In genomic region chr11:61814242-61814957, GRCh38 we compare ENCODE assay signal across 8 cellular contexts. TPM values are rescaled to one million over a fixed set of nuclear protein-coding genes. Genes with fewer than 3 reads are reported as not detected.
DNase-seq lines count a peak whose midpoint lies in the region; ATAC-seq, FAIRE-seq and TF ChIP-seq lines count a peak whose summit lies in the region.

No MANE protein-coding gene starts in this region.

- POLR2A ChIA-PET in GM12878 (lab: Charles Lee): interaction anchor here (0.6 to 9.9 kb wide), 16 partner anchors 8 to 456 kb away, joined by 3 to 167 read pairs (median 6); partner anchors contain the start of genes FADS2, FEN1, FTH1 and TMEM258

- BruUV-seq in GM12878 (replicated peaks; lab: Mats Ljungman, UMichigan): TSS peak; percentile 69

- H3K9ac ChIP-seq in GM12878 (ENCODE audit: control insufficient read depth, insufficient read depth, low read length) (peak overlapping the region; percentile 89), stomach smooth muscle (ENCODE audit: low read length in 2 of 2) (peak overlapping the region; percentile 86 to 88)

- H3K4me2 ChIP-seq in GM12878 (ENCODE audit: control insufficient read depth, insufficient read depth): peak overlapping the region; percentile 95

- no peaks in the 10 kb centered on the region for H4K20me1 ChIP-seq in GM12878 (ENCODE audit: control insufficient read depth, insufficient read depth)

- H3K36me3 ChIP-seq in GM12878 (ENCODE audit: control insufficient read depth in 2 of 2, insufficient read depth in 2 of 2, low read length in 1 of 2) (peaks cover 0 to 5% of the 10 kb centered on the region in 2 experiments; a peak in 2 of 4 replicates), stomach smooth muscle (ENCODE audit: control insufficient read depth in 2 of 2, insufficient read depth in 2 of 2, low read length in 2 of 2) (peaks cover 19 to 23% of the 10 kb centered on the region in 2 donors)

- peak overlapping the region; percentile 82 for H2AFZ ChIP-seq in GM12878 (ENCODE audit: control insufficient read depth, low read depth, low read length)

- intact Hi-C loops in GM12878 (cut with micrococcal nuclease; ENCODE audit: unreplicated experiment): no loop called here

- WGBS in GM12878 (ENCODE audit: insufficient coverage, insufficient replicate concordance, low lambda C conversion rate, missing lambda C conversion rate): 90% methylated on average over 16 of the region's 16 CpGs

- no peak for TF ChIP-seq RAD21 in GM12878 (IDR thresholded peaks at IDR 0.05; ENCODE audit: insufficient read depth, low read depth, low read length)

- H3K4me3 ChIP-seq in GM12878 (peak overlapping the region; percentile 81), stomach smooth muscle (ENCODE audit: low read length in 2 of 2) (peak overlapping the region; percentile 93)

- H3K27ac ChIP-seq in GM12878 (ENCODE audit: control insufficient read depth, insufficient read depth): peak overlapping the region; percentile 87
- peak overlapping the region; percentile 85 for H3K27ac ChIP-seq in stomach smooth muscle (ENCODE audit: low read length)

- ATAC-seq in GM12878 (peak; percentile 37), GM21367 (IDR thresholded peaks at IDR 0.05; ENCODE audit: unreplicated experiment) (no peak)

- no peak for TF ChIP-seq EP300 in GM12878 (IDR thresholded peaks at IDR 0.05; ENCODE audit: borderline replicate concordance in 1 of 2, control insufficient read depth in 1 of 2, low read depth in 2 of 2, low read length in 2 of 2)

- H3K9me3 ChIP-seq in GM12878 (replicated peaks; ENCODE audit: control insufficient read depth, insufficient read depth, low read length) (no peaks in the 10 kb centered on the region), stomach smooth muscle (ENCODE audit: control insufficient read depth in 2 of 2, low read length in 2 of 2) (no peaks in the 10 kb centered on the region)

- RAD21 ChIA-PET in GM12878 (lab: Charles Lee; ENCODE audit: unreplicated experiment): interaction anchor here (1.0 to 5.4 kb wide), 14 partner anchors 8 to 294 kb away, joined by 3 to 51 read pairs (median 5); partner anchors contain the start of genes FADS2, FEN1 and TMEM258

- peak; percentile 49 for DNase-seq in DMS 273 (lab: John Stamatoyannopoulos, UW; ENCODE audit: unreplicated experiment)
- DNase-seq in DMS 273 treated with DMSO at 0.1 percent for 48 hours (lab: John Stamatoyannopoulos, UW): no peak
- peak; percentile 49 for DNase-seq in NCI-H1436 (lab: John Stamatoyannopoulos, UW)
- DNase-seq in GM12878 (ENCODE audit: low read depth, low spot score): no peak
- DNase-seq in kidney tubule cell (ENCODE audit: low spot score): peak; percentile 52
- DNase-seq in H54 (ENCODE audit: insufficient read length, low spot score): no peak

- SMC1A ChIA-PET in GM12878 (lab: Charles Lee; ENCODE audit: uncharacterized antibody, unreplicated experiment): interaction anchor here (0.9 to 5.1 kb wide), 10 partner anchors 9 to 268 kb away, joined by 3 to 67 read pairs (median 8); partner anchors contain the start of gene FADS2

- no peak for TF ChIP-seq CTCF in GM12878 (IDR thresholded peaks at IDR 0.05 in 2 of 3, conservative IDR thresholded peaks at IDR 0.05 in 1 of 3; ENCODE audit: control insufficient read depth in 2 of 3, extremely low read depth in 1 of 3, insufficient read depth in 1 of 3, low read depth in 3 of 3, low read length in 3 of 3)

- in situ Hi-C loops in GM12878 (cut with MboI): no loop called here

- CTCF ChIA-PET in GM12878 (lab: Yijun Ruan, JAX): interaction anchor here (1.0 to 10.8 kb wide), 16 partner anchors 10 to 293 kb away, joined by 3 to 141 read pairs (median 6); partner anchors contain the start of gene FADS2

- no peak for TF ChIP-seq POLR2A in GM12878 (IDR thresholded peaks at IDR 0.05; ENCODE audit: low read depth, low read length)
- no peak for TF ChIP-seq POLR2A in H54 (IDR thresholded peaks at IDR 0.05; ENCODE audit: low read depth, low read length)

- H3K79me2 ChIP-seq in GM12878 (ENCODE audit: control insufficient read depth, insufficient read depth, low read length): peaks cover 21% of the 10 kb centered on the region

- H3K4me1 ChIP-seq in GM12878 (ENCODE audit: control insufficient read depth, insufficient read depth, low read length): peaks cover 3% of the 10 kb centered on the region; the same call in 1 of the 2 replicates
- peaks cover 19% of the 10 kb centered on the region for H3K4me1 ChIP-seq in stomach smooth muscle (ENCODE audit: control insufficient read depth, insufficient read depth, low read length)

- FAIRE-seq in GM12878 (lab: Jason Lieb, UNC) (no peak), H54 (lab: Jason Lieb, UNC) (no peak)

- H3K27me3 ChIP-seq in GM12878 (replicated peaks in 1 of 2; ENCODE audit: control insufficient read depth in 2 of 2, insufficient read depth in 2 of 2, low read length in 1 of 2): no peaks in the 10 kb centered on the region
- no peaks in the 10 kb centered on the region for H3K27me3 ChIP-seq in stomach smooth muscle (ENCODE audit: control insufficient read depth in 1 of 2, insufficient read depth in 2 of 2, low read length in 2 of 2)

RNA-seq across cellular contexts. Expression of gene FADS1, which starts 2.4 kb away (rescaled TPM):
- 70.4 and 77.9 TPM in 2 replicates for total RNA-seq in GM12878 (2013; cell fraction: nucleolus; rRNA removed)
- 38.9 and 44.1 TPM in 2 replicates for total RNA-seq in GM12878 (2014; rRNA removed)
- 37.5 and 42.3 TPM in 2 replicates for total RNA-seq in GM12878 (2014; rRNA removed; fragmentation: Illumina TruSeq; extraction: Trizol)
- 45.5 and 49.2 TPM in 2 replicates for total RNA-seq in GM12878 (2021)
- polyA plus RNA-seq in GM12878 (2011; ENCODE audit: low read depth): 9.2 TPM
- 69.1 and 73.9 TPM in 2 replicates for polyA plus RNA-seq in GM12878 (2011; rRNA removed)
- 58.3 and 63.7 TPM in 2 replicates for polyA plus RNA-seq in GM12878 (2011; cell fraction: cytosol; rRNA removed)
- 41.9 and 45.9 TPM in 2 replicates for polyA plus RNA-seq in GM12878 (2011; cell fraction: nucleus; rRNA removed)
- polyA plus RNA-seq in GM12878 (2012): 13.8 and 20.9 TPM in 2 replicates
- polyA plus RNA-seq in GM12878 (2014; fragmentation: Illumina TruSeq; extraction: Trizol): 39.1 and 47.2 TPM in 2 replicates
- polyA plus RNA-seq in GM12878 (2014; fragmentation: Nextera tagmentation; extraction: Ambion mirVana): 10 to 100 TPM in 1 of 2 experiments, 1 to 10 TPM in 1; 8.8 to 14.6 TPM
- 32.7 and 34.6 TPM in 2 replicates for polyA plus RNA-seq in GM12878 (2014; rRNA removed)
- 10 to 100 TPM; 47.7 to 49.5 TPM for polyA plus RNA-seq in GM12878 (2016; fragmentation: Nextera tagmentation; extraction: Ambion mirVana)
- polyA minus RNA-seq in GM12878 (2011; rRNA and poly(A)+ RNA removed): 79.7 and 106 TPM in 2 replicates
- 32.2 and 57.0 TPM in 2 replicates for polyA minus RNA-seq in GM12878 (2011; cell fraction: cytosol; rRNA and poly(A)+ RNA removed)
- 33.6 and 63.5 TPM in 2 replicates for polyA minus RNA-seq in GM12878 (2011; cell fraction: nucleus; rRNA and poly(A)+ RNA removed)

RNA-seq across cellular contexts. Expression of gene FADS2, which starts 13.7 kb away (rescaled TPM):
- 213 and 225 TPM in 2 replicates for total RNA-seq in GM12878 (2013; cell fraction: nucleolus; rRNA removed)
- total RNA-seq in GM12878 (2014; rRNA removed): 156 and 158 TPM in 2 replicates
- total RNA-seq in GM12878 (2014; rRNA removed; fragmentation: Illumina TruSeq; extraction: Trizol): 142 and 152 TPM in 2 replicates
- total RNA-seq in GM12878 (2021): 294 and 315 TPM in 2 replicates
- polyA plus RNA-seq in GM12878 (2011; ENCODE audit: low read depth): 88.1 TPM
- 165 and 313 TPM in 2 replicates for polyA plus RNA-seq in GM12878 (2011; rRNA removed)
- 385 and 386 TPM in 2 replicates for polyA plus RNA-seq in GM12878 (2011; cell fraction: cytosol; rRNA removed)
- 355 and 386 TPM in 2 replicates for polyA plus RNA-seq in GM12878 (2011; cell fraction: nucleus; rRNA removed)
- 145 and 173 TPM in 2 replicates for polyA plus RNA-seq in GM12878 (2012)
- polyA plus RNA-seq in GM12878 (2014; fragmentation: Illumina TruSeq; extraction: Trizol): 312 and 333 TPM in 2 replicates
- 1 to 10 TPM; 3.3 to 6.4 TPM for polyA plus RNA-seq in GM12878 (2014; fragmentation: Nextera tagmentation; extraction: Ambion mirVana)
- 188 and 204 TPM in 2 replicates for polyA plus RNA-seq in GM12878 (2014; rRNA removed)
- polyA plus RNA-seq in GM12878 (2016; fragmentation: Nextera tagmentation; extraction: Ambion mirVana): 10 to 100 TPM; 92.1 to 92.7 TPM
- polyA minus RNA-seq in GM12878 (2011; rRNA and poly(A)+ RNA removed): 615 and 704 TPM in 2 replicates
- 158 and 174 TPM in 2 replicates for polyA minus RNA-seq in GM12878 (2011; cell fraction: cytosol; rRNA and poly(A)+ RNA removed)
- polyA minus RNA-seq in GM12878 (2011; cell fraction: nucleus; rRNA and poly(A)+ RNA removed): 88.4 and 155 TPM in 2 replicates

RNA-seq across cellular contexts. Expression of gene FEN1, which starts 21.7 kb away (rescaled TPM):
- total RNA-seq in GM12878 (2013; cell fraction: nucleolus; rRNA removed): 16.7 and 19.0 TPM in 2 replicates
- 136 TPM in 2 replicates for total RNA-seq in GM12878 (2014; rRNA removed)
- 117 and 135 TPM in 2 replicates for total RNA-seq in GM12878 (2014; rRNA removed; fragmentation: Illumina TruSeq; extraction: Trizol)
- total RNA-seq in GM12878 (2021): 127 and 129 TPM in 2 replicates
- 42.9 TPM for polyA plus RNA-seq in GM12878 (2011; ENCODE audit: low read depth)
- 94.3 and 94.4 TPM in 2 replicates for polyA plus RNA-seq in GM12878 (2011; rRNA removed)
- 79.0 and 88.7 TPM in 2 replicates for polyA plus RNA-seq in GM12878 (2011; cell fraction: cytosol; rRNA removed)
- 24.1 and 39.1 TPM in 2 replicates for polyA plus RNA-seq in GM12878 (2011; cell fraction: nucleus; rRNA removed)
- 51.3 and 51.6 TPM in 2 replicates for polyA plus RNA-seq in GM12878 (2012)
- 92.7 and 120 TPM in 2 replicates for polyA plus RNA-seq in GM12878 (2014; fragmentation: Illumina TruSeq; extraction: Trizol)
- polyA plus RNA-seq in GM12878 (2014; fragmentation: Nextera tagmentation; extraction: Ambion mirVana): 10 to 100 TPM; 54.8 to 99.9 TPM
- 110 and 130 TPM in 2 replicates for polyA plus RNA-seq in GM12878 (2014; rRNA removed)
- 100 to 1,000 TPM; 281 to 282 TPM for polyA plus RNA-seq in GM12878 (2016; fragmentation: Nextera tagmentation; extraction: Ambion mirVana)
- polyA minus RNA-seq in GM12878 (2011; rRNA and poly(A)+ RNA removed): 78.7 and 79.0 TPM in 2 replicates
- polyA minus RNA-seq in GM12878 (2011; cell fraction: cytosol; rRNA and poly(A)+ RNA removed): 31.3 and 34.8 TPM in 2 replicates
- polyA minus RNA-seq in GM12878 (2011; cell fraction: nucleus; rRNA and poly(A)+ RNA removed): 19.6 and 36.2 TPM in 2 replicates

RNA-seq across cellular contexts. Expression of gene TMEM258, which starts 22.0 kb away (rescaled TPM):
- 43.6 and 56.9 TPM in 2 replicates for total RNA-seq in GM12878 (2013; cell fraction: nucleolus; rRNA removed)
- total RNA-seq in GM12878 (2014; rRNA removed) (233 and 251 TPM in 2 replicates), GM12878 (2014; rRNA removed; fragmentation: Illumina TruSeq; extraction: Trizol) (202 and 218 TPM in 2 replicates), GM12878 (2021) (157 and 160 TPM in 2 replicates)
- 130 TPM for polyA plus RNA-seq in GM12878 (2011; ENCODE audit: low read depth)
- polyA plus RNA-seq in GM12878 (2011; rRNA removed) (373 and 532 TPM in 2 replicates), GM12878 (2014; fragmentation: Illumina TruSeq; extraction: Trizol) (167 and 194 TPM in 2 replicates), GM12878 (2014; fragmentation: Nextera tagmentation; extraction: Ambion mirVana) (100 to 1,000 TPM; 800 to 840 TPM), GM12878 (2014; rRNA removed) (252 and 261 TPM in 2 replicates), GM12878 (2016; fragmentation: Nextera tagmentation; extraction: Ambion mirVana) (100 to 1,000 TPM; 390 to 393 TPM)
- polyA plus RNA-seq in GM12878 (2011; cell fraction: cytosol; rRNA removed): 536 and 608 TPM in 2 replicates
- polyA plus RNA-seq in GM12878 (2011; cell fraction: nucleus; rRNA removed): 121 and 202 TPM in 2 replicates
- polyA plus RNA-seq in GM12878 (2012): 400 and 645 TPM in 2 replicates
- 208 and 236 TPM in 2 replicates for polyA minus RNA-seq in GM12878 (2011; rRNA and poly(A)+ RNA removed)
- polyA minus RNA-seq in GM12878 (2011; cell fraction: cytosol; rRNA and poly(A)+ RNA removed): 78.8 and 105 TPM in 2 replicates
- 58.0 and 65.3 TPM in 2 replicates for polyA minus RNA-seq in GM12878 (2011; cell fraction: nucleus; rRNA and poly(A)+ RNA removed)

Comparison
In these comparisons a context has a peak if more than half of its experiments do, and no peak if none do; other contexts are left out.
1. DNase-seq: peak in DMS 273 (single experiment), NCI-H1436 (single experiment) and kidney tubule cell (single experiment); none in DMS 273 treated with DMSO at 0.1 percent for 48 hours (single experiment), GM12878 (single experiment) and H54 (single experiment).